ENCODE assay signal across 8 cellular contexts in genomic region chr15:40894689-40895308, GRCh38. TPM values are rescaled to one million over a fixed set of nuclear protein-coding genes. Genes with fewer than 3 reads are reported as not detected.
DNase-seq lines count a peak whose midpoint lies in the region; ATAC-seq and TF ChIP-seq lines count a peak whose summit lies in the region.

No MANE protein-coding gene starts in this region.

- POLR2A ChIA-PET in activated CD4-positive, alpha-beta T cell treated with anti-CD3 and anti-CD28 coated beads, Interleukin-2, amount 10 ng/mL, durations not matched to agents 7 days and 5 days (lab: Charles Lee) = interaction anchor here (1.4 to 1.9 kb wide), 2 partner anchors 12 to 37 kb away, joined by 4 to 15 read pairs; no protein-coding TSS in a partner anchor

- H3K36me3 Mint-ChIP-seq in H9 (ENCODE audit: insufficient read depth in 1 of 3, low read depth in 3 of 3) = peaks cover 14 to 44% (median 39%) of the 10 kb centered on the region in 3 experiments; a peak in 6 of 7 replicates
- peaks cover 16% of the 10 kb centered on the region for H3K36me3 Mint-ChIP-seq in activated CD4-positive, alpha-beta T cell treated with anti-CD3 and anti-CD28 coated beads, Interleukin-2, amount 10 ng/mL, durations not matched to agents 7 days and 5 days (ENCODE audit: low read depth)

- no peak overlapping the region for H2BK12ac ChIP-seq in H9 (ENCODE audit: insufficient read length, low read depth, low read length)

- H3K4me1 ChIP-seq in H9 (ENCODE audit: insufficient read depth, low read length) (no peaks in the 10 kb centered on the region; the same call in 1 of the 2 replicates), ectodermal cell (ENCODE audit: control insufficient read depth, insufficient read depth, low read length) (no peaks in the 10 kb centered on the region)

- peak overlapping the region; percentile 98 to 99 (median 99) for H3K27ac Mint-ChIP-seq in H9
- peak overlapping the region; percentile 99 for H3K27ac Mint-ChIP-seq in activated CD4-positive, alpha-beta T cell treated with anti-CD3 and anti-CD28 coated beads, Interleukin-2, amount 10 ng/mL, durations not matched to agents 7 days and 5 days
- peak overlapping the region; percentile 99 for H3K27ac Mint-ChIP-seq in stimulated activated naive CD8-positive, alpha-beta T cell treated with anti-CD3 and anti-CD28 coated beads, Interleukin-15, amount 100 ng/mL, for 72 hours

- peak; percentile 43 for DNase-seq in GM04503 (ENCODE audit: low read depth)
- peak; percentile 81 for DNase-seq in H9
- peak; percentile 47 for DNase-seq in NCI-H2227 (lab: John Stamatoyannopoulos, UW; ENCODE audit: unreplicated experiment)
- DNase-seq in activated CD4-positive, alpha-beta T cell treated with anti-CD3 and anti-CD28 coated beads, Interleukin-2, amount 10 ng/mL, durations not matched to agents 7 days and 5 days = peak; percentile 74
- peak; percentile 78 for DNase-seq in lung microvascular endothelial cell (ENCODE audit: low read depth in 2 of 2)
- DNase-seq in stimulated activated naive CD8-positive, alpha-beta T cell treated with anti-CD3 and anti-CD28 coated beads, Interleukin-15, amount 100 ng/mL, for 72 hours = peak; percentile 66 to 69

- H3K4me3 Mint-ChIP-seq in H9 = peak overlapping the region; percentile 92 to 97
- peak overlapping the region; percentile 100 for H3K4me3 Mint-ChIP-seq in activated CD4-positive, alpha-beta T cell treated with anti-CD3 and anti-CD28 coated beads, Interleukin-2, amount 10 ng/mL, durations not matched to agents 7 days and 5 days
- H3K4me3 Mint-ChIP-seq in stimulated activated naive CD8-positive, alpha-beta T cell treated with anti-CD3 and anti-CD28 coated beads, Interleukin-15, amount 100 ng/mL, for 72 hours = peak overlapping the region; percentile 100

- no peak overlapping the region for H2BK20ac ChIP-seq in H9 (ENCODE audit: low read depth, low read length, poor library complexity, severe bottlenecking)

- peak; percentile 75 for ATAC-seq in stimulated activated naive CD8-positive, alpha-beta T cell treated with anti-CD3 and anti-CD28 coated beads, Interleukin-15, amount 100 ng/mL, for 72 hours
- no peak for ATAC-seq in GM18519 (IDR thresholded peaks at IDR 0.05; ENCODE audit: low FRiP score, unreplicated experiment)

- H3K9ac ChIP-seq in H9 (ENCODE audit: extremely low read depth, insufficient read length, low read length) = peak overlapping the region; percentile 90

- no peak overlapping the region for H3K23ac ChIP-seq in H9 (ENCODE audit: insufficient read length, low read depth, low read length)

- CTCF ChIA-PET in activated CD4-positive, alpha-beta T cell treated with anti-CD3 and anti-CD28 coated beads, Interleukin-2, amount 10 ng/mL, durations not matched to agents 7 days and 5 days (lab: Charles Lee) = interaction anchor here (0.6 to 7.6 kb wide), 45 partner anchors 9 to 1077 kb away, joined by 3 to 165 read pairs (median 4); partner anchors contain the start of genes C15orf62, CHP1, GCHFR and NUSAP1

- H3K4ac ChIP-seq in H9 (ENCODE audit: low read depth, low read length) = no peak overlapping the region

- no peak overlapping the region for H2AFZ ChIP-seq in H9 (ENCODE audit: low read length)

- H3K4me3 ChIP-seq in ectodermal cell (ENCODE audit: insufficient read depth, low read depth, low read length) = peak overlapping the region; percentile 98

- WGBS in H9 (ENCODE audit: extremely low coverage, insufficient read length, low lambda C conversion rate) = no CpG with 5 or more reads among the region's 31 CpGs
- 2% methylated on average over 31 of the region's 31 CpGs for whole genome bisulfite sequencing in ectodermal cell, 2 experiments

- no peak overlapping the region for H2BK5ac ChIP-seq in H9 (ENCODE audit: insufficient read length, low read length)

- peaks cover 10 to 17% of the 10 kb centered on the region in 2 experiments for H3K4me1 Mint-ChIP-seq in H9
- peaks cover 39% of the 10 kb centered on the region for H3K4me1 Mint-ChIP-seq in activated CD4-positive, alpha-beta T cell treated with anti-CD3 and anti-CD28 coated beads, Interleukin-2, amount 10 ng/mL, durations not matched to agents 7 days and 5 days
- peaks cover 61% of the 10 kb centered on the region for H3K4me1 Mint-ChIP-seq in stimulated activated naive CD8-positive, alpha-beta T cell treated with anti-CD3 and anti-CD28 coated beads, Interleukin-15, amount 100 ng/mL, for 72 hours

- no peak overlapping the region for H2AK5ac ChIP-seq in H9 (ENCODE audit: insufficient read length, low read length)

- no peak overlapping the region for H3K56ac ChIP-seq in H9 (ENCODE audit: insufficient read length, low read depth, low read length)

- H3K9me3 ChIP-seq in H9 (ENCODE audit: control insufficient read depth, low read depth, low read length) (no peaks in the 10 kb centered on the region), ectodermal cell (ENCODE audit: control insufficient read depth, low read length) (no peaks in the 10 kb centered on the region)

- peaks cover 23% of the 10 kb centered on the region for H3K27me3 Mint-ChIP-seq in H9 (ENCODE audit: low read depth)
- peaks cover 4% of the 10 kb centered on the region for H3K27me3 Mint-ChIP-seq in activated CD4-positive, alpha-beta T cell treated with anti-CD3 and anti-CD28 coated beads, Interleukin-2, amount 10 ng/mL, durations not matched to agents 7 days and 5 days
- H3K27me3 Mint-ChIP-seq in stimulated activated naive CD8-positive, alpha-beta T cell treated with anti-CD3 and anti-CD28 coated beads, Interleukin-15, amount 100 ng/mL, for 72 hours = no peaks in the 10 kb centered on the region

- peak overlapping the region; percentile 34 for H4K5ac ChIP-seq in H9 (ENCODE audit: insufficient read length, low read depth, low read length)

- H3K18ac ChIP-seq in H9 (ENCODE audit: insufficient read length, low read depth, low read length) = peak overlapping the region; percentile 84

- H3K9me3 Mint-ChIP-seq in H9 = no peaks in the 10 kb centered on the region; a peak in 1 of 5 replicates
- H3K9me3 Mint-ChIP-seq in activated CD4-positive, alpha-beta T cell treated with anti-CD3 and anti-CD28 coated beads, Interleukin-2, amount 10 ng/mL, durations not matched to agents 7 days and 5 days = no peaks in the 10 kb centered on the region
- no peaks in the 10 kb centered on the region for H3K9me3 Mint-ChIP-seq in stimulated activated naive CD8-positive, alpha-beta T cell treated with anti-CD3 and anti-CD28 coated beads, Interleukin-15, amount 100 ng/mL, for 72 hours

- peaks cover 11% of the 10 kb centered on the region for H3K23me2 ChIP-seq in H9 (ENCODE audit: insufficient read length, low read depth, low read length, poor library complexity, severe bottlenecking)

- H2BK15ac ChIP-seq in H9 (ENCODE audit: low read depth, low read length) = no peak overlapping the region

- H4K8ac ChIP-seq in H9 (replicated peaks; ENCODE audit: insufficient read length, low read depth, low read length) = no peak overlapping the region

- H3K4me2 ChIP-seq in H9 (ENCODE audit: insufficient read depth, insufficient read length, low read length) = peak overlapping the region; percentile 90

- peaks cover 20% of the 10 kb centered on the region for H3K36me3 ChIP-seq in ectodermal cell (ENCODE audit: control insufficient read depth, insufficient read depth, low read length)

- H3K79me2 ChIP-seq in H9 (ENCODE audit: insufficient read depth, low read length) = peaks cover 7% of the 10 kb centered on the region

- peak overlapping the region; percentile 91 for H3K14ac ChIP-seq in H9 (ENCODE audit: insufficient read depth, low read length)

- H3K79me1 ChIP-seq in H9 (ENCODE audit: insufficient read depth, low read depth, low read length, poor library complexity, severe bottlenecking) = peaks cover 2% of the 10 kb centered on the region

- no peak overlapping the region for H3T11ph ChIP-seq in H9 (ENCODE audit: low read length)

- H3K27ac ChIP-seq in H9 (ENCODE audit: insufficient read length, low read depth, low read length) (no peak overlapping the region), ectodermal cell (ENCODE audit: insufficient read depth, low read depth, low read length, poor library complexity, severe bottlenecking) (peak overlapping the region; percentile 74)

- peak; percentile 72 for TF ChIP-seq CTCF in H9 (conservative IDR thresholded peaks at IDR 0.05)

- H2BK120ac ChIP-seq in H9 (ENCODE audit: low read depth, low read length, poor library complexity, severe bottlenecking) = no peak overlapping the region

- H4K91ac ChIP-seq in H9 (ENCODE audit: insufficient read length, low read depth, low read length) = no peak overlapping the region

- H3K27me3 ChIP-seq in H9 (ENCODE audit: insufficient read depth, low read length) (no peaks in the 10 kb centered on the region), ectodermal cell (ENCODE audit: control insufficient read depth, insufficient read depth, low read length, poor library complexity, severe bottlenecking) (peaks cover 17% of the 10 kb centered on the region)

- H4K20me1 ChIP-seq in H9 (ENCODE audit: control insufficient read depth, insufficient read depth, insufficient read length) = no peaks in the 10 kb centered on the region

RNA-seq across cellular contexts. Expression of gene VPS18, which starts 0.5 kb away (rescaled TPM):
- total RNA-seq in H9 (2021) (45.0 and 46.1 TPM in 2 replicates), lung microvascular endothelial cell (32.9 and 41.5 TPM in 2 replicates)
- 10 to 100 TPM; 16.2 to 16.6 TPM for total RNA-seq in activated CD4-positive, alpha-beta T cell treated with anti-CD3 and anti-CD28 coated beads, Interleukin-2, amount 10 ng/mL, durations not matched to agents 7 days and 5 days
- 22.2 TPM for polyA plus RNA-seq in ectodermal cell (2013, experiment 1 of 4)
- 29.6 TPM for polyA plus RNA-seq in ectodermal cell (2013, experiment 2 of 4)
- polyA plus RNA-seq in ectodermal cell (2013, experiment 3 of 4) = 15.8 TPM
- polyA plus RNA-seq in ectodermal cell (2013, experiment 4 of 4) = 16.3 TPM

RNA-seq across cellular contexts. Expression of gene RHOV, which starts 20.8 kb away (rescaled TPM):
- total RNA-seq in H9 (2021) (3.9 and 4.3 TPM in 2 replicates), lung microvascular endothelial cell (not detected in 2 replicates)
- total RNA-seq in activated CD4-positive, alpha-beta T cell treated with anti-CD3 and anti-CD28 coated beads, Interleukin-2, amount 10 ng/mL, durations not matched to agents 7 days and 5 days = not detected
- polyA plus RNA-seq in ectodermal cell (2013, experiment 1 of 4) = 0.31 TPM
- 0.44 TPM for polyA plus RNA-seq in ectodermal cell (2013, experiment 2 of 4)
- 0.64 TPM for polyA plus RNA-seq in ectodermal cell (2013, experiment 3 of 4)
- 0.57 TPM for polyA plus RNA-seq in ectodermal cell (2013, experiment 4 of 4)

RNA-seq across cellular contexts. Expression of gene DLL4, which starts 34.3 kb away (rescaled TPM):
- 0.28 and 0.35 TPM in 2 replicates for total RNA-seq in H9 (2021)
- not detected for total RNA-seq in activated CD4-positive, alpha-beta T cell treated with anti-CD3 and anti-CD28 coated beads, Interleukin-2, amount 10 ng/mL, durations not matched to agents 7 days and 5 days
- 0.63 TPM for polyA plus RNA-seq in ectodermal cell (2013, experiment 1 of 4)
- 0.25 TPM for polyA plus RNA-seq in ectodermal cell (2013, experiment 2 of 4)
- 0.69 TPM for polyA plus RNA-seq in ectodermal cell (2013, experiment 3 of 4)
- 0.45 TPM for polyA plus RNA-seq in ectodermal cell (2013, experiment 4 of 4)
- total RNA-seq in lung microvascular endothelial cell = 48.0 and 75.2 TPM in 2 replicates

RNA-seq across cellular contexts. Expression of gene SPINT1, which starts 51.0 kb away (rescaled TPM):
- 129 and 130 TPM in 2 replicates for total RNA-seq in H9 (2021)
- total RNA-seq in activated CD4-positive, alpha-beta T cell treated with anti-CD3 and anti-CD28 coated beads, Interleukin-2, amount 10 ng/mL, durations not matched to agents 7 days and 5 days = 1 to 10 TPM; 1.7 to 2.9 TPM
- polyA plus RNA-seq in ectodermal cell (2013, experiment 1 of 4) = 7.4 TPM
- polyA plus RNA-seq in ectodermal cell (2013, experiment 2 of 4) = 9.6 TPM
- polyA plus RNA-seq in ectodermal cell (2013, experiment 3 of 4) = 8.1 TPM
- 9.8 TPM for polyA plus RNA-seq in ectodermal cell (2013, experiment 4 of 4)
- 0.40 and 0.65 TPM in 2 replicates for total RNA-seq in lung microvascular endothelial cell

RNA-seq across cellular contexts. Expression of gene CHAC1, which starts 58.5 kb away (rescaled TPM):
- total RNA-seq in H9 (2021) (47.2 and 48.7 TPM in 2 replicates), lung microvascular endothelial cell (2.4 and 4.8 TPM in 2 replicates)
- total RNA-seq in activated CD4-positive, alpha-beta T cell treated with anti-CD3 and anti-CD28 coated beads, Interleukin-2, amount 10 ng/mL, durations not matched to agents 7 days and 5 days = 1 to 10 TPM; 4.7 to 6.7 TPM
- polyA plus RNA-seq in ectodermal cell (2013, experiment 1 of 4) = 4.7 TPM
- 7.3 TPM for polyA plus RNA-seq in ectodermal cell (2013, experiment 2 of 4)
- 8.2 TPM for polyA plus RNA-seq in ectodermal cell (2013, experiment 3 of 4)
- 8.4 TPM for polyA plus RNA-seq in ectodermal cell (2013, experiment 4 of 4)

Comparison
In these comparisons a context has a peak if more than half of its experiments do, and no peak if none do; other contexts are left out.
1. RNA of gene DLL4, which starts 34.3 kb away (total RNA-seq): 48.0 to 75.2 TPM in lung microvascular endothelial cell; 0.28 to 0.35 TPM in H9 and not detected in activated CD4-positive, alpha-beta T cell treated with anti-CD3 and anti-CD28 coated beads, Interleukin-2, amount 10 ng/mL, durations not matched to agents 7 days and 5 days; every median in the first group is over 10 times any median in the second.
2. Peak in every context shown above with its lines, with median percentiles within 50 percentile points of each other: DNase-seq, H3K27ac Mint-ChIP-seq and H3K4me3 Mint-ChIP-seq.